Comparison of ENCODE assay signal across 12 cellular contexts in genomic region chr18:13319629-13320028, GRCh38.
A peak's percentile ranks its signal among the peaks of the same experiment; 100 is the strongest.
DNase-seq lines count a peak whose midpoint lies in the region; ATAC-seq, FAIRE-seq and TF ChIP-seq lines count a peak whose summit lies in the region.
"Had no signal": no experiment of that assay in that cellular context is flagged by ENCODE, and none has a peak within 500 bp of the region (broad histone marks: within the 10 kb centered on the region; RNA-seq: fewer than 3 reads in every experiment).

No MANE protein-coding gene starts in this region.

- H3K27ac ChIP-seq in liver (ENCODE audit: low read depth in 1 of 2, low read length in 2 of 2) (peak overlapping the region in 1 of 2 donors; percentile 37), HepG2 (ENCODE audit: extremely low read length, insufficient read depth, low read length) (no peak overlapping the region), gastroesophageal sphincter (peak overlapping the region in 3 of 4 donors; percentile 58 to 72 (median 69)), skeletal muscle tissue (ENCODE audit: low read depth, low read length) (peak overlapping the region; percentile 33), uterus (peak overlapping the region; percentile 45 to 53)
- no peak overlapping the region for H3K27ac ChIP-seq in CD8-positive, alpha-beta T cell (ENCODE audit: low read depth, low read length)
- H3K27ac ChIP-seq: Peyer's patch had no signal

- POLR2A ChIA-PET in HepG2 (lab: Yijun Ruan, JAX) = no interaction called here
- POLR2A ChIA-PET in CD8-positive, alpha-beta T cell (lab: Charles Lee) = no interaction called here

- H4K20me1 ChIP-seq in HepG2 (ENCODE audit: insufficient read depth, low read length) = no peaks in the 10 kb centered on the region

- peaks cover 7% of the 10 kb centered on the region for H3K9me3 Mint-ChIP-seq in CD8-positive, alpha-beta T cell

- no peak overlapping the region for H3K27ac Mint-ChIP-seq in CD8-positive, alpha-beta T cell

- no peak for ATAC-seq in HepG2
- ATAC-seq in gastroesophageal sphincter = peak; percentile 23
- ATAC-seq in CD8-positive, alpha-beta T cell = no peak

- TF ChIP-seq EP300 in HepG2 (IDR thresholded peaks at IDR 0.05; ENCODE audit: low read depth in 2 of 2, low read length in 2 of 2) (no peak), HepG2 (CRISPR knock-in tag; IDR thresholded peaks at IDR 0.05; ENCODE audit: borderline replicate concordance) (no peak), gastroesophageal sphincter (IDR thresholded peaks at IDR 0.05) (no peak)

- TF ChIP-seq POLR2A in HepG2 (IDR thresholded peaks at IDR 0.05; ENCODE audit: insufficient read depth in 1 of 2, low read depth in 2 of 2, low read length in 2 of 2) = no peak
- TF ChIP-seq POLR2A in gastroesophageal sphincter (IDR thresholded peaks at IDR 0.05) = no peak
- TF ChIP-seq POLR2A in uterus (IDR thresholded peaks at IDR 0.05) = no peak

- H3K27me3 ChIP-seq in liver (ENCODE audit: control insufficient read depth in 4 of 4, insufficient read depth in 4 of 4, low read length in 3 of 4) = no peaks in the 10 kb centered on the region
- no peaks in the 10 kb centered on the region for H3K27me3 ChIP-seq in HepG2 (ENCODE audit: control insufficient read depth in 1 of 2, insufficient read depth in 2 of 2, low read length in 2 of 2)
- H3K27me3 ChIP-seq in gastroesophageal sphincter = no peaks in the 10 kb centered on the region
- no peaks in the 10 kb centered on the region for H3K27me3 ChIP-seq in skeletal muscle tissue (ENCODE audit: control insufficient read depth in 3 of 3, insufficient read depth in 3 of 3, low read length in 3 of 3)
- H3K27me3 ChIP-seq in uterus = no peaks in the 10 kb centered on the region
- no peaks in the 10 kb centered on the region for H3K27me3 ChIP-seq in CD8-positive, alpha-beta T cell (ENCODE audit: insufficient read depth, low read length)
- H3K27me3 ChIP-seq: Peyer's patch had no signal

- CTCF ChIA-PET in HepG2 (lab: Yijun Ruan, JAX; ENCODE audit: low intra/inter-chr PET ratio, low total read pairs) = no interaction called here
- CTCF ChIA-PET in CD8-positive, alpha-beta T cell (lab: Charles Lee) = no interaction called here

- DNase-seq in HepG2 (ENCODE audit: low spot score) = no peak
- DNase-seq in uterus = no peak
- DNase-seq in CD8-positive, alpha-beta T cell = no peak
- no peak for DNase-seq in inferior parietal cortex (ENCODE audit: extremely low spot score)
- DNase-seq in GDM1 (lab: John Stamatoyannopoulos, UW) = no peak
- DNase-seq: EL, NCI-H1048, Peyer's patch had no signal

- in situ Hi-C loops in HepG2 (cut with HindIII; ENCODE audit: extremely low pct_ligation_motif_present, low pct_unique_long_range_greater_than_20kb) = no loop called here

- no peak for FAIRE-seq in HepG2 (lab: Jason Lieb, UNC)
- FAIRE-seq: H54 had no signal

- no peak overlapping the region for H3K4me3 Mint-ChIP-seq in CD8-positive, alpha-beta T cell

- H3K4me1 ChIP-seq in liver (ENCODE audit: control insufficient read depth in 4 of 4, insufficient read depth in 4 of 4, low read length in 3 of 4) (peaks cover 0 to 14% (median 4%) of the 10 kb centered on the region in 4 donors), HepG2 (ENCODE audit: insufficient read depth, low read length) (no peaks in the 10 kb centered on the region), gastroesophageal sphincter (peaks cover 0 to 51% (median 11%) of the 10 kb centered on the region in 3 donors), skeletal muscle tissue (ENCODE audit: control insufficient read depth in 3 of 3, insufficient read depth in 3 of 3, low read length in 3 of 3) (peaks cover 6 to 16% (median 7%) of the 10 kb centered on the region in 3 donors), uterus (peaks cover 0 to 3% of the 10 kb centered on the region in 2 donors)
- no peaks in the 10 kb centered on the region for H3K4me1 ChIP-seq in CD8-positive, alpha-beta T cell (ENCODE audit: insufficient read depth, low read length)
- H3K4me1 ChIP-seq: Peyer's patch had no signal

- H3K4me1 Mint-ChIP-seq in CD8-positive, alpha-beta T cell (ENCODE audit: low read depth) = peaks cover 2% of the 10 kb centered on the region

- TF ChIP-seq CTCF in liver (IDR thresholded peaks at IDR 0.05; ENCODE audit: low read depth, low read length, missing input control) (no peak), HepG2 (CRISPR knock-in tag; IDR thresholded peaks at IDR 0.05) (no peak), gastroesophageal sphincter (IDR thresholded peaks at IDR 0.05) (no peak), uterus (IDR thresholded peaks at IDR 0.05) (no peak)
- TF ChIP-seq CTCF in CD8-positive, alpha-beta T cell (IDR thresholded peaks at IDR 0.05) = no peak

- intact Hi-C loops in HepG2 (cut with micrococcal nuclease; ENCODE audit: unreplicated experiment) (loop anchor here (5.0 kb wide), 1 partner anchor 33 kb away; no protein-coding TSS in a partner anchor), uterus (cut with DNase I; ENCODE audit: low total_unique reads) (no loop called here)
- intact Hi-C loops in CD8-positive, alpha-beta T cell (cut with DNase I, micrococcal nuclease) = loop anchor here in 1 of 2 experiments (10.0 kb wide), 1 partner anchor 305 kb away; no protein-coding TSS in a partner anchor

- no peaks in the 10 kb centered on the region for H3K27me3 Mint-ChIP-seq in CD8-positive, alpha-beta T cell (ENCODE audit: low read depth)

- H3K9me3 ChIP-seq in liver (ENCODE audit: control insufficient read depth in 4 of 4, low read length in 3 of 4) (peaks cover 0 to 5% (median 2%) of the 10 kb centered on the region in 4 donors), HepG2 (ENCODE audit: low read length) (peaks cover 16% of the 10 kb centered on the region), gastroesophageal sphincter (peaks cover 0 to 10% (median 0%) of the 10 kb centered on the region in 3 donors), skeletal muscle tissue (ENCODE audit: control insufficient read depth in 3 of 3, low read length in 3 of 3) (peaks cover 0 to 2% (median 0%) of the 10 kb centered on the region in 3 donors), uterus (peaks cover 0 to 10% of the 10 kb centered on the region in 2 donors)
- H3K9me3 ChIP-seq in CD8-positive, alpha-beta T cell (ENCODE audit: low read length) = peaks cover 6% of the 10 kb centered on the region

- H3K9ac ChIP-seq in liver (ENCODE audit: low read depth in 1 of 2, low read length in 2 of 2) (no peak overlapping the region), HepG2 (ENCODE audit: insufficient read depth, low read depth, low read length) (no peak overlapping the region), skeletal muscle tissue (ENCODE audit: low read depth in 1 of 3, low read length in 3 of 3) (no peak overlapping the region)

- no peak overlapping the region for H3K4me3 ChIP-seq in liver (ENCODE audit: low read depth in 1 of 3, low read length in 3 of 3)
- H3K4me3 ChIP-seq in HepG2 (replicated peaks in 1 of 3; ENCODE audit: insufficient read depth in 1 of 3, low read depth in 2 of 3, low read length in 3 of 3) = no peak overlapping the region
- H3K4me3 ChIP-seq in gastroesophageal sphincter = no peak overlapping the region
- no peak overlapping the region for H3K4me3 ChIP-seq in skeletal muscle tissue (ENCODE audit: low read length in 3 of 3)
- H3K4me3 ChIP-seq in uterus = no peak overlapping the region
- H3K4me3 ChIP-seq in CD8-positive, alpha-beta T cell (ENCODE audit: low read depth, low read length) = no peak overlapping the region
- H3K4me3 ChIP-seq: Peyer's patch had no signal

- WGBS in liver = 19% methylated on average over 4 of the region's 4 CpGs
- 75% methylated on average over 4 of the region's 4 CpGs for WGBS in HepG2 (ENCODE audit: low lambda C conversion rate)
- WGBS in gastroesophageal sphincter (ENCODE audit: low coverage in 1 of 2), 2 donors = 13 to 32% methylated on average over 4 of the region's 4 CpGs

- H3K79me2 ChIP-seq in HepG2 (ENCODE audit: insufficient read depth, low read length) = no peaks in the 10 kb centered on the region

- TF ChIP-seq RAD21 in liver (IDR thresholded peaks at IDR 0.05) = no peak
- no peak for TF ChIP-seq RAD21 in HepG2 (CRISPR knock-in tag; IDR thresholded peaks at IDR 0.05)

- no peaks in the 10 kb centered on the region for H3K36me3 ChIP-seq in liver (ENCODE audit: control insufficient read depth in 4 of 4, insufficient read depth in 3 of 4, low read depth in 1 of 4, low read length in 3 of 4)
- H3K36me3 ChIP-seq in HepG2 (replicated peaks in 1 of 2; ENCODE audit: control insufficient read depth in 1 of 2, insufficient read depth in 2 of 2, low read length in 2 of 2) = no peaks in the 10 kb centered on the region
- peaks cover 0 to 5% of the 10 kb centered on the region in 2 donors for H3K36me3 ChIP-seq in gastroesophageal sphincter
- H3K36me3 ChIP-seq in skeletal muscle tissue (ENCODE audit: control insufficient read depth in 3 of 3, insufficient read depth in 3 of 3, low read length in 3 of 3) = peaks cover 0 to under 1% (median 0%) of the 10 kb centered on the region in 3 donors
- H3K36me3 ChIP-seq in uterus = no peaks in the 10 kb centered on the region
- no peaks in the 10 kb centered on the region for H3K36me3 ChIP-seq in CD8-positive, alpha-beta T cell (ENCODE audit: insufficient read depth, low read length)

- BruUV-seq in HepG2 (replicated peaks; lab: Mats Ljungman, UMichigan) = no TSS peak

- H3K4me2 ChIP-seq in HepG2 (ENCODE audit: low read depth, low read length) = no peak overlapping the region

- peaks cover 5% of the 10 kb centered on the region for H3K36me3 Mint-ChIP-seq in CD8-positive, alpha-beta T cell

- H2AFZ ChIP-seq in HepG2 (ENCODE audit: low read length) = no peak overlapping the region

TF ChIP-seq in liver, 16 proteins besides CTCF, POLR2A, EP300 and RAD21 (continues in another document):
- TF ChIP-seq JUND (IDR thresholded peaks at IDR 0.05) = peak in 1 of 2 donors; percentile 42

TF ChIP-seq in HepG2, 621 proteins besides CTCF, POLR2A, EP300 and RAD21 (continues in another document):
- no peak for TF ChIP-seq ZSCAN25 (CRISPR knock-in tag; IDR thresholded peaks at IDR 0.05)
- no peak for TF ChIP-seq TRIM24 (CRISPR knock-in tag; IDR thresholded peaks at IDR 0.05)
- no peak for TF ChIP-seq RFX3 (CRISPR knock-in tag; IDR thresholded peaks at IDR 0.05)
- no peak for TF ChIP-seq PHF8 (CRISPR knock-in tag; IDR thresholded peaks at IDR 0.05)
- TF ChIP-seq ZNF225 (CRISPR knock-in tag; IDR thresholded peaks at IDR 0.05) = no peak
- no peak for TF ChIP-seq ZNF567 (CRISPR knock-in tag; IDR thresholded peaks at IDR 0.05; ENCODE audit: borderline replicate concordance)
- no peak for TF ChIP-seq ZNF230 (CRISPR knock-in tag; IDR thresholded peaks at IDR 0.05)

Comparison
In these comparisons a context has a peak if more than half of its experiments do, and no peak if none do; other contexts are left out.
1. H3K27ac ChIP-seq: peak in gastroesophageal sphincter (3 of 4), skeletal muscle tissue (single experiment) and uterus (2 of 2); none in HepG2 (single experiment) and CD8-positive, alpha-beta T cell (single experiment).